22 cellular contexts compared by ENCODE assay signal in genomic region chr7:1586827-1587705, GRCh38. TPM values are rescaled to one million over a fixed set of nuclear protein-coding genes. Genes with fewer than 3 reads are reported as not detected.
A peak's percentile ranks its signal among the peaks of the same experiment; 100 is the strongest.
DNase-seq lines count a peak whose midpoint lies in the region; ATAC-seq, FAIRE-seq and TF ChIP-seq lines count a peak whose summit lies in the region.
"Had no signal": no experiment of that assay in that cellular context is flagged by ENCODE, and none has a peak within 500 bp of the region (broad histone marks: within the 10 kb centered on the region; RNA-seq: fewer than 3 reads in every experiment).

No MANE protein-coding gene starts in this region.

- H3K4me1 ChIP-seq in A673 (ENCODE audit: insufficient read depth, low read length, poor library complexity, severe bottlenecking): no peaks in the 10 kb centered on the region
- H3K4me1 ChIP-seq: SJSA1 had no signal

- H3K36me3 ChIP-seq in A673 (ENCODE audit: insufficient read depth, low read length, poor library complexity, severe bottlenecking): no peaks in the 10 kb centered on the region
- H3K36me3 ChIP-seq: neutrophil, SJSA1 had no signal

- intact Hi-C loops in A673 (cut with micrococcal nuclease; ENCODE audit: unreplicated experiment): loop anchor here (10.0 kb wide), 1 partner anchor 168 kb away; no protein-coding TSS in a partner anchor

- DNase-seq in NCI-H82 (lab: John Stamatoyannopoulos, UW) (peak; percentile 33), NCI-H82 treated with DMSO at 0.1 percent for 48 hours (lab: John Stamatoyannopoulos, UW; ENCODE audit: unreplicated experiment) (no peak), HTR-8/SVneo (ENCODE audit: insufficient read length, low spot score) (no peak), urothelium cell line (ENCODE audit: low spot score) (no peak), NCI-H226 (no peak), A673 (ENCODE audit: low spot score) (no peak)
- DNase-seq: activated CD4-positive, alpha-beta T cell treated with anti-CD3 and anti-CD28 coated beads, Interleukin-2, amount 50 U/mL, for 1 hour; CD8-positive, alpha-beta memory T cell; dorsolateral prefrontal cortex; MM.1S; NCI-H187 treated with DMSO at 0.1 percent for 48 hours; small intestine; stimulated activated CD4-positive, alpha-beta T cell treated with anti-CD3 and anti-CD28 coated beads, Interleukin-2, amount 100 ng/mL, for 24 hours; T-helper 17 cell had no signal

- peaks cover 32% of the 10 kb centered on the region for H3K27me3 ChIP-seq in A673 (replicated peaks; ENCODE audit: insufficient read depth, low read depth, low read length, poor library complexity)

- H3K9me3 ChIP-seq in A673 (ENCODE audit: low read depth, low read length, poor library complexity, severe bottlenecking): no peaks in the 10 kb centered on the region
- H3K9me3 ChIP-seq: neutrophil had no signal

- H3K4me3 ChIP-seq in A673 (ENCODE audit: low read depth, low read length, poor library complexity, severe bottlenecking): no peak overlapping the region
- H3K4me3 ChIP-seq: dorsolateral prefrontal cortex, SJSA1 had no signal

- H3K27ac ChIP-seq in A673 (ENCODE audit: low read depth, low read length, poor library complexity, severe bottlenecking): no peak overlapping the region
- H3K27ac ChIP-seq: dorsolateral prefrontal cortex, HL-60, neutrophil, SJSA1 had no signal

- ATAC-seq in SK-N-SH treated with all-trans-retinoic acid at 6 μM for 48 hours: peak; percentile 68
- ATAC-seq: stimulated activated memory B cell treated with anti-CD40 and anti-IgM and Interleukin-4, amounts not matched to agents 10 μg/mL and 1 μg/mL and 100 μg/mL, for 72 hours; T-helper 17 cell had no signal

- BruUV-seq in A673 (replicated peaks; lab: Mats Ljungman, UMichigan): no TSS peak

- CTCF ChIA-PET in A673 (lab: Charles Lee): no interaction called here

- TF ChIP-seq CTCF in A673 (conservative IDR thresholded peaks at IDR 0.05; ENCODE audit: low read depth, low read length): no peak

- FAIRE-seq in HTR-8/SVneo (lab: Jason Lieb, UNC): peak; percentile 9
- FAIRE-seq in urothelium cell line (lab: Jason Lieb, UNC): peak; percentile 86
- FAIRE-seq: endothelial cell of umbilical vein, H54, small intestine had no signal

- POLR2A ChIA-PET in A673 (lab: Charles Lee; ENCODE audit: low non-redundant PET): no interaction called here

TF ChIP-seq in SK-N-SH treated with all-trans-retinoic acid at 6 μM for 48 hours, 23 proteins besides CTCF, POLR2A, EP300 and RAD21 (continues in another document):
- no peak for TF ChIP-seq GLIS3 (CRISPR knock-in tag; IDR thresholded peaks at IDR 0.05)
- TF ChIP-seq ISL1 (CRISPR knock-in tag; IDR thresholded peaks at IDR 0.05): no peak
- TF ChIP-seq ZFP30 (CRISPR knock-in tag; IDR thresholded peaks at IDR 0.05): no peak
- no peak for TF ChIP-seq ARNTL (CRISPR knock-in tag; IDR thresholded peaks at IDR 0.05; ENCODE audit: borderline replicate concordance, low read depth)
- peak; percentile 52 for TF ChIP-seq ZNF70 (CRISPR knock-in tag; IDR thresholded peaks at IDR 0.05)
- no peak for TF ChIP-seq RARB (CRISPR knock-in tag; IDR thresholded peaks at IDR 0.05)
- TF ChIP-seq OSR1 (CRISPR knock-in tag; IDR thresholded peaks at IDR 0.05): no peak
- TF ChIP-seq ZC3H10 (CRISPR knock-in tag; IDR thresholded peaks at IDR 0.05): no peak
- peak; percentile 7; the same call in 1 of the 2 replicates for TF ChIP-seq SNAI2 (CRISPR knock-in tag; IDR thresholded peaks at IDR 0.05)
- peak; percentile 71; the same call in 1 of the 2 replicates for TF ChIP-seq ZFP3 (CRISPR knock-in tag; IDR thresholded peaks at IDR 0.05)
- 0 out of 2 replicates have a peak, but pooled peaks have one; percentile 22 for TF ChIP-seq PPARA (CRISPR knock-in tag; IDR thresholded peaks at IDR 0.05; ENCODE audit: borderline replicate concordance)
- 0 out of 2 replicates have a peak, but pooled peaks have one; percentile 57 for TF ChIP-seq ZNF565 (CRISPR knock-in tag; conservative IDR thresholded peaks at IDR 0.05; ENCODE audit: low read depth)
- no peak for TF ChIP-seq CREB5 (CRISPR knock-in tag; IDR thresholded peaks at IDR 0.05; ENCODE audit: low read depth)
- TF ChIP-seq CSDC2 (CRISPR knock-in tag; IDR thresholded peaks at IDR 0.05): no peak
- no peak for TF ChIP-seq ZNF8 (CRISPR knock-in tag; IDR thresholded peaks at IDR 0.05)
- TF ChIP-seq TOX (CRISPR knock-in tag; IDR thresholded peaks at IDR 0.05; ENCODE audit: borderline replicate concordance): no peak
- TF ChIP-seq ESRRG (CRISPR knock-in tag; IDR thresholded peaks at IDR 0.05): no peak
- no peak for TF ChIP-seq PATZ1 (CRISPR knock-in tag; IDR thresholded peaks at IDR 0.05; ENCODE audit: borderline replicate concordance)
- TF ChIP-seq POU6F1 (CRISPR knock-in tag; IDR thresholded peaks at IDR 0.05; ENCODE audit: borderline replicate concordance, low read depth): no peak
- TF ChIP-seq TCF4 (CRISPR knock-in tag; IDR thresholded peaks at IDR 0.05; ENCODE audit: borderline replicate concordance): peak; percentile 67; the same call in 1 of the 2 replicates
- TF ChIP-seq TSHZ2 (CRISPR knock-in tag; IDR thresholded peaks at IDR 0.05): peak; percentile 94
- no peak for TF ChIP-seq BACH2 (CRISPR knock-in tag; IDR thresholded peaks at IDR 0.05; ENCODE audit: borderline replicate concordance)

RNA-seq across cellular contexts. Expression of gene PSMG3, which starts 17.2 kb away (rescaled TPM):
- total RNA-seq in A673 (2021): 54.9 and 57.9 TPM in 2 replicates

RNA-seq across cellular contexts. Expression of gene TMEM184A, which starts 31.1 kb away (rescaled TPM):
- total RNA-seq in A673 (2021): not detected in 2 replicates
- total RNA-seq: CD8-positive, alpha-beta memory T cell; endothelial cell of umbilical vein; T-helper 17 cell; temporal lobe had no signal

RNA-seq across cellular contexts. Expression of gene MAFK, which starts 56.6 kb away (rescaled TPM):
- 14.6 and 16.7 TPM in 2 replicates for total RNA-seq in A673 (2021)
